Comparison of ENCODE assay signal across 23 cellular contexts in genomic region chr12:52575256-52575655, GRCh38. TPM values are rescaled to one million over a fixed set of nuclear protein-coding genes. Genes with fewer than 3 reads are reported as not detected.
A peak's percentile ranks its signal among the peaks of the same experiment; 100 is the strongest.
DNase-seq lines count a peak whose midpoint lies in the region; ATAC-seq and TF ChIP-seq lines count a peak whose summit lies in the region.
"Had no signal": no experiment of that assay in that cellular context is flagged by ENCODE, and none has a peak within 500 bp of the region (broad histone marks: within the 10 kb centered on the region; RNA-seq: fewer than 3 reads in every experiment).

No MANE protein-coding gene starts in this region.

- no peaks in the 10 kb centered on the region for H3K4me1 ChIP-seq in sigmoid colon
- H3K4me1 ChIP-seq: Caco-2, HAP-1 had no signal

- no peaks in the 10 kb centered on the region for H3K9me3 ChIP-seq in sigmoid colon
- H3K9me3 ChIP-seq: Caco-2, HAP-1 had no signal

- H3K27me3 Mint-ChIP-seq in activated naive CD8-positive, alpha-beta T cell treated with anti-CD3 and anti-CD28 coated beads, Interleukin-2, amount 10 ng/mL, durations not matched to agents 7 days and 5 days, result peaks cover 10% of the 10 kb centered on the region
- H3K27me3 Mint-ChIP-seq in activated naive CD8-positive, alpha-beta T cell treated with anti-CD3 and anti-CD28 coated beads for 36 hours, result peaks cover 3% of the 10 kb centered on the region
- peaks cover 67% of the 10 kb centered on the region for H3K27me3 Mint-ChIP-seq in chondrocyte (ENCODE audit: low read depth)
- H3K27me3 Mint-ChIP-seq: CD4-positive, alpha-beta T cell had no signal

- peak; percentile 10 for DNase-seq in activated naive CD8-positive, alpha-beta T cell treated with anti-CD3 and anti-CD28 coated beads, Interleukin-2, amount 10 ng/mL, durations not matched to agents 7 days and 5 days
- DNase-seq in activated naive CD8-positive, alpha-beta T cell treated with anti-CD3 and anti-CD28 coated beads for 36 hours, result no peak
- DNase-seq in chondrocyte (ENCODE audit: low spot score) (peak; percentile 47), sigmoid colon (peak; percentile 24), cerebellar nuclear complex (lab: John Stamatoyannopoulos, UW) (no peak), NCI-H82 (lab: John Stamatoyannopoulos, UW) (no peak)
- DNase-seq in activated T-cell treated with anti-CD3 and anti-CD28 coated beads, Interleukin-2, amount 50 U/mL, for 1 hour, result no peak
- DNase-seq in activated naive CD4-positive, alpha-beta T cell (lab: John Stamatoyannopoulos, UW), result no peak
- DNase-seq: 8988T; C1 segment of cervical spinal cord; Caco-2; CD4-positive, alpha-beta T cell; DMS153; DMS79; GDM1; GM23248 had no signal

- POLR2A ChIA-PET in activated naive CD8-positive, alpha-beta T cell treated with anti-CD3 and anti-CD28 coated beads, Interleukin-2, amount 10 ng/mL, durations not matched to agents 7 days and 5 days (lab: Charles Lee), result no interaction called here

- no peak overlapping the region for H3K27ac ChIP-seq in sigmoid colon
- H3K27ac ChIP-seq: GM23248 had no signal

- no peak for ATAC-seq in activated naive CD8-positive, alpha-beta T cell treated with anti-CD3 and anti-CD28 coated beads, Interleukin-2, amount 10 ng/mL, durations not matched to agents 7 days and 5 days (ENCODE audit: low read depth)
- ATAC-seq: HepG2 had no signal

- peaks cover 3% of the 10 kb centered on the region for H3K4me1 Mint-ChIP-seq in activated naive CD8-positive, alpha-beta T cell treated with anti-CD3 and anti-CD28 coated beads, Interleukin-2, amount 10 ng/mL, durations not matched to agents 7 days and 5 days
- H3K4me1 Mint-ChIP-seq in activated naive CD8-positive, alpha-beta T cell treated with anti-CD3 and anti-CD28 coated beads for 36 hours, result no peaks in the 10 kb centered on the region
- H3K4me1 Mint-ChIP-seq in chondrocyte (ENCODE audit: low read depth), result no peaks in the 10 kb centered on the region

- H3K4me3 ChIP-seq in sigmoid colon, result no peak overlapping the region
- H3K4me3 ChIP-seq: GM23248, HAP-1 had no signal

- H3K4me3 Mint-ChIP-seq in activated naive CD8-positive, alpha-beta T cell treated with anti-CD3 and anti-CD28 coated beads, Interleukin-2, amount 10 ng/mL, durations not matched to agents 7 days and 5 days, result no peak overlapping the region
- H3K4me3 Mint-ChIP-seq in activated naive CD8-positive, alpha-beta T cell treated with anti-CD3 and anti-CD28 coated beads for 36 hours, result no peak overlapping the region
- no peak overlapping the region for H3K4me3 Mint-ChIP-seq in chondrocyte (ENCODE audit: unreplicated experiment)
- H3K4me3 Mint-ChIP-seq: CD4-positive, alpha-beta T cell had no signal

- no peaks in the 10 kb centered on the region for H3K36me3 ChIP-seq in sigmoid colon
- H3K36me3 ChIP-seq: HAP-1 had no signal

- H3K27ac Mint-ChIP-seq in activated naive CD8-positive, alpha-beta T cell treated with anti-CD3 and anti-CD28 coated beads, Interleukin-2, amount 10 ng/mL, durations not matched to agents 7 days and 5 days, result no peak overlapping the region
- no peak overlapping the region for H3K27ac Mint-ChIP-seq in activated naive CD8-positive, alpha-beta T cell treated with anti-CD3 and anti-CD28 coated beads for 36 hours
- no peak overlapping the region for H3K27ac Mint-ChIP-seq in chondrocyte (ENCODE audit: unreplicated experiment)
- H3K27ac Mint-ChIP-seq: CD4-positive, alpha-beta T cell had no signal

- no peak for TF ChIP-seq EP300 in sigmoid colon (IDR thresholded peaks at IDR 0.05)

- 86 to 93% methylated on average over 9 of the region's 9 CpGs for WGBS in sigmoid colon, 2 donors

- TF ChIP-seq CTCF in chondrocyte (IDR thresholded peaks at IDR 0.05) (no peak), sigmoid colon (IDR thresholded peaks at IDR 0.05) (no peak)

- intact Hi-C loops in sigmoid colon (cut with DNase I), result loop anchor here (10.0 kb wide), 1 partner anchor 400 kb away; no protein-coding TSS in a partner anchor

- TF ChIP-seq POLR2A in sigmoid colon (IDR thresholded peaks at IDR 0.05), result no peak

- no peaks in the 10 kb centered on the region for H3K36me3 Mint-ChIP-seq in activated naive CD8-positive, alpha-beta T cell treated with anti-CD3 and anti-CD28 coated beads, Interleukin-2, amount 10 ng/mL, durations not matched to agents 7 days and 5 days
- H3K36me3 Mint-ChIP-seq in activated naive CD8-positive, alpha-beta T cell treated with anti-CD3 and anti-CD28 coated beads for 36 hours, result no peaks in the 10 kb centered on the region
- no peaks in the 10 kb centered on the region for H3K36me3 Mint-ChIP-seq in chondrocyte (ENCODE audit: low read depth)
- H3K36me3 Mint-ChIP-seq: IgD-negative memory B cell had no signal

- no peaks in the 10 kb centered on the region for H3K9me3 Mint-ChIP-seq in activated naive CD8-positive, alpha-beta T cell treated with anti-CD3 and anti-CD28 coated beads, Interleukin-2, amount 10 ng/mL, durations not matched to agents 7 days and 5 days
- no peaks in the 10 kb centered on the region for H3K9me3 Mint-ChIP-seq in activated naive CD8-positive, alpha-beta T cell treated with anti-CD3 and anti-CD28 coated beads for 36 hours
- H3K9me3 Mint-ChIP-seq in chondrocyte (ENCODE audit: low read depth), result no peaks in the 10 kb centered on the region
- H3K9me3 Mint-ChIP-seq: CD4-positive, alpha-beta T cell; IgD-negative memory B cell had no signal

- no peaks in the 10 kb centered on the region for H3K27me3 ChIP-seq in sigmoid colon

RNA-seq across cellular contexts. Expression of gene KRT74, which starts 1.6 kb away (rescaled TPM):
- not detected for total RNA-seq in activated naive CD8-positive, alpha-beta T cell treated with anti-CD3 and anti-CD28 coated beads, Interleukin-2, amount 10 ng/mL, durations not matched to agents 7 days and 5 days
- total RNA-seq in activated naive CD8-positive, alpha-beta T cell treated with anti-CD3 and anti-CD28 coated beads for 36 hours, result not detected
- total RNA-seq in chondrocyte (not detected in 3 replicates), sigmoid colon (not detected)
- polyA plus RNA-seq in sigmoid colon, result not detected
- total RNA-seq: A673, Caco-2, Daoy, GM23248, H4, HepG2 had no signal
- polyA plus RNA-seq: AG04450, GM23248, HepG2, IgD-negative memory B cell had no signal

RNA-seq across cellular contexts. Expression of gene KRT71, which starts 22.3 kb away (rescaled TPM):
- not detected for total RNA-seq in activated naive CD8-positive, alpha-beta T cell treated with anti-CD3 and anti-CD28 coated beads, Interleukin-2, amount 10 ng/mL, durations not matched to agents 7 days and 5 days
- total RNA-seq in activated naive CD8-positive, alpha-beta T cell treated with anti-CD3 and anti-CD28 coated beads for 36 hours, result not detected
- total RNA-seq in chondrocyte (not detected in 3 replicates), sigmoid colon (not detected)
- polyA plus RNA-seq in sigmoid colon, result not detected
- total RNA-seq: A673; CD4-positive, alpha-beta T cell; Daoy; GM23248; H4; HepG2 had no signal
- polyA plus RNA-seq: AG04450, GM23248, HepG2, IgD-negative memory B cell had no signal

RNA-seq across cellular contexts. Expression of gene KRT72, which starts 26.0 kb away (rescaled TPM):
- total RNA-seq in activated naive CD8-positive, alpha-beta T cell treated with anti-CD3 and anti-CD28 coated beads, Interleukin-2, amount 10 ng/mL, durations not matched to agents 7 days and 5 days, result under 1 TPM; 0.65 to 0.67 TPM
- under 1 TPM in 1 of 2 experiments, not detected in 1; 0.12 TPM for total RNA-seq in activated naive CD8-positive, alpha-beta T cell treated with anti-CD3 and anti-CD28 coated beads for 36 hours
- total RNA-seq in chondrocyte (not detected in 3 replicates), sigmoid colon (not detected)
- under 1 TPM in 1 of 3 donors, not detected in 2; 0.79 TPM for polyA plus RNA-seq in sigmoid colon
- total RNA-seq: A673, Caco-2, Daoy, GM23248, H4, HepG2 had no signal
- polyA plus RNA-seq: AG04450, GM23248, HepG2, IgD-negative memory B cell had no signal

RNA-seq across cellular contexts. Expression of gene KRT73, which starts 43.1 kb away (rescaled TPM):
- under 1 TPM; 0.42 to 0.60 TPM for total RNA-seq in activated naive CD8-positive, alpha-beta T cell treated with anti-CD3 and anti-CD28 coated beads, Interleukin-2, amount 10 ng/mL, durations not matched to agents 7 days and 5 days
- under 1 TPM; 0.14 to 0.29 TPM for total RNA-seq in activated naive CD8-positive, alpha-beta T cell treated with anti-CD3 and anti-CD28 coated beads for 36 hours
- not detected in 3 replicates for total RNA-seq in chondrocyte
- not detected for total RNA-seq in sigmoid colon
- under 1 TPM in 1 of 3 donors, not detected in 2; 0.73 TPM for polyA plus RNA-seq in sigmoid colon
- total RNA-seq: A673, Caco-2, Daoy, GM23248, H4, HepG2 had no signal
- polyA plus RNA-seq: AG04450, GM23248, HepG2, IgD-negative memory B cell had no signal

RNA-seq across cellular contexts. Expression of gene KRT5, which starts 55.1 kb away (rescaled TPM):
- not detected for total RNA-seq in activated naive CD8-positive, alpha-beta T cell treated with anti-CD3 and anti-CD28 coated beads, Interleukin-2, amount 10 ng/mL, durations not matched to agents 7 days and 5 days
- total RNA-seq in activated naive CD8-positive, alpha-beta T cell treated with anti-CD3 and anti-CD28 coated beads for 36 hours, result not detected
- total RNA-seq in chondrocyte (not detected in 3 replicates), sigmoid colon (under 1 TPM in 1 of 4 donors, not detected in 3; 0.36 TPM)
- 1 to 10 TPM in 2 of 3 donors, not detected in 1; 1.1 to 7.8 TPM for polyA plus RNA-seq in sigmoid colon
- total RNA-seq: Daoy, GM23248, H4, HepG2 had no signal
- polyA plus RNA-seq: AG04450, GM23248, IgD-negative memory B cell had no signal

Comparison
In these comparisons a context has a peak if more than half of its experiments do, and no peak if none do; other contexts are left out.
1. DNase-seq: peak in activated naive CD8-positive, alpha-beta T cell treated with anti-CD3 and anti-CD28 coated beads, Interleukin-2, amount 10 ng/mL, durations not matched to agents 7 days and 5 days (single experiment), chondrocyte (single experiment) and sigmoid colon (single experiment); none in activated naive CD8-positive, alpha-beta T cell treated with anti-CD3 and anti-CD28 coated beads for 36 hours (single experiment), cerebellar nuclear complex (0 of 2), activated T-cell treated with anti-CD3 and anti-CD28 coated beads, Interleukin-2, amount 50 U/mL, for 1 hour (single experiment), NCI-H82 (single experiment) and activated naive CD4-positive, alpha-beta T cell (0 of 4).